Comparison of ENCODE assay signal across 12 cellular contexts in the genomic region with DNA sequence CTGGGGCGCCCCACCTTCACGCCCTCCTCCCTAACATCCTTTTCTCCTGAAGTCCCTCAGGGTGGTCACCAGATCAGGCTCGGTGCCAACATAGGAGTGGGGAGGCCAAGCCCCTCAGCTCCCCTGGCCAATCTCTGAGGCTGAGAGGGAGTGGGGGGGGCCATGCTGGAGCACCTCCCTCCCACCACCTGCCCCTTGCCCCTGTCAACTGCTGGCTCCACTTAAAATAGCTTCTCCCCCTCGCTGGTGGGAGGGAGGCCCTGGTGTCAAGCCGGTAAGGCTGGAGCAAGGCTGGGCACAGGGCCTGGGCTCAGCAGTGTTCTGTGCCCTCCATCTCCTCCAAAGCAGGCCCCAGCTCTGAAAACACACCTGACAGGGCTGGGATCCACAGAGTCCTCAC. TPM values are rescaled to one million over a fixed set of nuclear protein-coding genes. Genes with fewer than 3 reads are reported as not detected.
DNase-seq lines count a peak whose midpoint lies in the region; ATAC-seq and TF ChIP-seq lines count a peak whose summit lies in the region.
"Had no signal": no experiment of that assay in that cellular context is flagged by ENCODE, and none has a peak within 500 bp of the region (broad histone marks: within the 10 kb centered on the region; RNA-seq: fewer than 3 reads in every experiment).

No MANE protein-coding gene starts in this region.

- H3K4me1 ChIP-seq in Karpas-422 (ENCODE audit: low read length), result peaks cover 56% of the 10 kb centered on the region

- H4K20me1 ChIP-seq in Karpas-422 (ENCODE audit: insufficient read depth, low read depth, low read length), result peaks cover 22% of the 10 kb centered on the region; the same call in 1 of the 2 replicates

- H3K79me2 ChIP-seq in Karpas-422 (ENCODE audit: low read length), result no peaks in the 10 kb centered on the region

- H3K27ac ChIP-seq in Karpas-422 (ENCODE audit: low read length), result no peak overlapping the region
- peak overlapping the region; percentile 43 for H3K27ac ChIP-seq in substantia nigra (ENCODE audit: low read depth, low read length, poor library complexity, severe bottlenecking)

- no peak overlapping the region for H3K4me3 ChIP-seq in Karpas-422 (ENCODE audit: low read length)

- H3K4me3 Mint-ChIP-seq in MCF 10A (ENCODE audit: unreplicated experiment), result peak overlapping the region; percentile 81
- H3K4me3 Mint-ChIP-seq: T-cell had no signal

- no peaks in the 10 kb centered on the region for H3K9me2 ChIP-seq in Karpas-422 (replicated peaks; ENCODE audit: insufficient read depth, low read length)

- H3K27me3 Mint-ChIP-seq in MCF 10A (ENCODE audit: insufficient read depth, unreplicated experiment), result no peaks in the 10 kb centered on the region

- POLR2A ChIA-PET in MCF 10A (lab: Yijun Ruan, JAX), result interaction anchor here (1.0 to 6.6 kb wide), 4 partner anchors 10 to 223 kb away, joined by 3 to 73 read pairs (median 32); a partner anchor contains a TSS

- H3K27me3 ChIP-seq in Karpas-422 (ENCODE audit: low read length), result no peaks in the 10 kb centered on the region

- no peak overlapping the region for H3K4me2 ChIP-seq in Karpas-422 (ENCODE audit: low read depth, low read length, poor library complexity, severe bottlenecking)

- ATAC-seq in GM21367 (IDR thresholded peaks at IDR 0.05; ENCODE audit: unreplicated experiment), result no peak
- no peak for ATAC-seq in HG03159 (IDR thresholded peaks at IDR 0.05; ENCODE audit: unreplicated experiment)
- no peak for ATAC-seq in GM21529 (IDR thresholded peaks at IDR 0.05; ENCODE audit: unreplicated experiment)
- ATAC-seq: T-cell had no signal

- DNase-seq in Karpas-422, result no peak
- DNase-seq in MCF 10A (ENCODE audit: unreplicated experiment), result no peak
- DNase-seq in left kidney (ENCODE audit: low read depth, low spot score), result peak; percentile 58
- DNase-seq in substantia nigra (lab: John Stamatoyannopoulos, UW), result peak in 1 of 49 donors; percentile 83
- DNase-seq in dedifferentiated amniotic fluid mesenchymal stem cell (ENCODE audit: extremely low spot score), result no peak
- DNase-seq: activated T-cell treated with anti-CD3 and anti-CD28 coated beads for 4 hours; effector memory CD4-positive, alpha-beta T cell; NCI-H2081; T-cell had no signal

- no peak overlapping the region for H2AFZ ChIP-seq in Karpas-422 (ENCODE audit: low read length)

- peak overlapping the region; percentile 87 for H3K27ac Mint-ChIP-seq in MCF 10A (ENCODE audit: low read depth, unreplicated experiment)
- H3K27ac Mint-ChIP-seq: T-cell had no signal

- no peaks in the 10 kb centered on the region for H3K9me3 ChIP-seq in Karpas-422 (ENCODE audit: low read length)

- H3K4me1 Mint-ChIP-seq in MCF 10A (ENCODE audit: insufficient read depth, unreplicated experiment), result peaks cover 30% of the 10 kb centered on the region

- TF ChIP-seq CTCF in MCF 10A (IDR thresholded peaks at IDR 0.05; ENCODE audit: unreplicated experiment), result no peak

- H3K9me3 Mint-ChIP-seq in MCF 10A (ENCODE audit: unreplicated experiment), result no peaks in the 10 kb centered on the region
- H3K9me3 Mint-ChIP-seq: T-cell had no signal

- peaks cover 47% of the 10 kb centered on the region for H3K36me3 Mint-ChIP-seq in MCF 10A (ENCODE audit: insufficient read depth, unreplicated experiment)
- H3K36me3 Mint-ChIP-seq: T-cell had no signal

- H3K36me3 ChIP-seq in Karpas-422 (ENCODE audit: insufficient read depth, low read length), result no peaks in the 10 kb centered on the region

- intact Hi-C loops in MCF 10A (cut with micrococcal nuclease), result no loop called here

- 0 out of 2 replicates have a peak overlapping the region, but pooled peaks have one; percentile 24 for H3K9ac ChIP-seq in Karpas-422 (ENCODE audit: low read length)

- BruUV-seq in MCF 10A (replicated peaks; lab: Mats Ljungman, UMichigan), result no TSS peak

- CTCF ChIA-PET in MCF 10A (lab: Yijun Ruan, JAX), result interaction anchor here (0.6 to 2.6 kb wide), 5 partner anchors 23 to 75 kb away, joined by 3 to 19 read pairs (median 3); no protein-coding TSS in a partner anchor

RNA-seq across cellular contexts. Expression of a gene that starts 4.9 kb away (rescaled TPM):
- 2.6 and 7.8 TPM in 2 replicates for total RNA-seq in Karpas-422 (2014; rRNA removed; shearing (Covaris generic); ENCODE audit: low replicate concordance)
- 199 and 200 TPM in 2 replicates for total RNA-seq in MCF 10A (2022)

RNA-seq across cellular contexts. Expression of a gene that starts 24.2 kb away (rescaled TPM):
- 0.90 and 2.7 TPM in 2 replicates for total RNA-seq in Karpas-422 (2014; rRNA removed; shearing (Covaris generic); ENCODE audit: low replicate concordance)
- total RNA-seq in MCF 10A (2022), result 4.0 and 5.5 TPM in 2 replicates

RNA-seq across cellular contexts. Expression of a gene that starts 32.4 kb away (rescaled TPM):
- total RNA-seq in Karpas-422 (2014; rRNA removed; shearing (Covaris generic); ENCODE audit: low replicate concordance), result 6.4 and 15.8 TPM in 2 replicates
- 10.4 and 11.9 TPM in 2 replicates for total RNA-seq in MCF 10A (2022)

RNA-seq across cellular contexts. Expression of a gene that starts 40.6 kb away (rescaled TPM):
- 32.9 and 78.0 TPM in 2 replicates for total RNA-seq in Karpas-422 (2014; rRNA removed; shearing (Covaris generic); ENCODE audit: low replicate concordance)
- total RNA-seq in MCF 10A (2022), result 28.4 and 30.1 TPM in 2 replicates

RNA-seq across cellular contexts. Expression of a gene that starts 41.1 kb away (rescaled TPM):
- total RNA-seq in Karpas-422 (2014; rRNA removed; shearing (Covaris generic); ENCODE audit: low replicate concordance), result 45.4 and 110 TPM in 2 replicates
- 24.9 and 25.0 TPM in 2 replicates for total RNA-seq in MCF 10A (2022)

Comparison
In these comparisons a context has a peak if more than half of its experiments do, and no peak if none do; other contexts are left out.
1. RNA of a gene that starts 4.9 kb away (total RNA-seq): 199 to 200 TPM in MCF 10A; 2.6 to 7.8 TPM in Karpas-422; every median in the first group is over 10 times any median in the second.